ENCODE assay signal across 17 cellular contexts in genomic region chr20:11995750-11996567, GRCh38.
DNase-seq lines count a peak whose midpoint lies in the region; ATAC-seq and TF ChIP-seq lines count a peak whose summit lies in the region.
"Had no signal": no experiment of that assay in that cellular context is flagged by ENCODE, and none has a peak within 500 bp of the region (broad histone marks: within the 10 kb centered on the region; RNA-seq: fewer than 3 reads in every experiment).

No MANE protein-coding gene starts in this region.

- TF ChIP-seq EP300 in esophagus muscularis mucosa (IDR thresholded peaks at IDR 0.05) = no peak

- no peak for TF ChIP-seq RAD21 in IMR-90 (IDR thresholded peaks at IDR 0.05; ENCODE audit: low read length)

- intact Hi-C loops in IMR-90 (cut with micrococcal nuclease) = no loop called here
- intact Hi-C loops in esophagus muscularis mucosa (cut with DNase I) = no loop called here

- no peaks in the 10 kb centered on the region; the same call in 1 of the 2 replicates for H3K27me3 ChIP-seq in IMR-90 (ENCODE audit: control insufficient read depth, insufficient read depth, low read length)
- no peaks in the 10 kb centered on the region for H3K27me3 ChIP-seq in esophagus muscularis mucosa
- H3K27me3 ChIP-seq: foreskin keratinocyte, stomach had no signal

- peaks cover 6% of the 10 kb centered on the region for H3K4me1 Mint-ChIP-seq in nephron progenitor cell
- H3K4me1 Mint-ChIP-seq: activated naive CD8-positive, alpha-beta T cell treated with anti-CD3 and anti-CD28 coated beads, Interleukin-2, amount 10 ng/mL, durations not matched to agents 7 days and 5 days; immature natural killer cell had no signal

- no peaks in the 10 kb centered on the region for H3K27me3 Mint-ChIP-seq in nephron progenitor cell (ENCODE audit: low read depth, poor library complexity)
- H3K27me3 Mint-ChIP-seq: activated CD4-positive, alpha-beta memory T cell treated with anti-CD3 and anti-CD28 coated beads for 36 hours; activated naive CD8-positive, alpha-beta T cell treated with anti-CD3 and anti-CD28 coated beads, Interleukin-2, amount 10 ng/mL, durations not matched to agents 7 days and 5 days had no signal

- no peaks in the 10 kb centered on the region for H3K9me3 ChIP-seq in IMR-90 (ENCODE audit: control insufficient read depth, insufficient read depth, low read length)
- no peaks in the 10 kb centered on the region for H3K9me3 ChIP-seq in esophagus muscularis mucosa
- H3K9me3 ChIP-seq: stomach had no signal

- no peak overlapping the region for H3K9ac ChIP-seq in IMR-90 (ENCODE audit: low read depth, low read length)

- H3K4ac ChIP-seq in IMR-90 (ENCODE audit: low read depth, low read length) = no peak overlapping the region

- no peaks in the 10 kb centered on the region for H3K79me1 ChIP-seq in IMR-90 (ENCODE audit: low read depth in 1 of 2, low read length in 2 of 2)

- H3K56ac ChIP-seq in IMR-90 (ENCODE audit: extremely low read depth, insufficient read depth, low read length) = no peak overlapping the region

- dilution Hi-C loops in IMR-90 (cut with HindIII; ENCODE audit: low sequenced_read_pairs, unreplicated experiment) = no loop called here

- H2AK9ac ChIP-seq in IMR-90 (replicated peaks; ENCODE audit: low read depth, low read length, poor library complexity) = no peak overlapping the region

- H3K4me1 ChIP-seq in IMR-90 (ENCODE audit: control insufficient read depth, insufficient read depth, low read length) (no peaks in the 10 kb centered on the region), esophagus muscularis mucosa (no peaks in the 10 kb centered on the region)
- H3K4me1 ChIP-seq: stomach had no signal

- H3K4me3 Mint-ChIP-seq in nephron progenitor cell = no peak overlapping the region
- H3K4me3 Mint-ChIP-seq: activated CD4-positive, alpha-beta memory T cell treated with anti-CD3 and anti-CD28 coated beads for 36 hours; activated naive CD8-positive, alpha-beta T cell treated with anti-CD3 and anti-CD28 coated beads, Interleukin-2, amount 10 ng/mL, durations not matched to agents 7 days and 5 days; immature natural killer cell had no signal

- H4K20me1 ChIP-seq in IMR-90 (ENCODE audit: insufficient read depth, low read length) = no peaks in the 10 kb centered on the region

- no peak overlapping the region for H4K5ac ChIP-seq in IMR-90 (ENCODE audit: low read depth, low read length)

- H2BK120ac ChIP-seq in IMR-90 (ENCODE audit: low read depth, low read length) = no peak overlapping the region

- TF ChIP-seq CTCF in IMR-90 (conservative IDR thresholded peaks at IDR 0.05; ENCODE audit: low read depth, low read length) (no peak), esophagus muscularis mucosa (IDR thresholded peaks at IDR 0.05) (no peak), nephron progenitor cell (IDR thresholded peaks at IDR 0.05) (no peak)

- no peaks in the 10 kb centered on the region for H3K36me3 Mint-ChIP-seq in nephron progenitor cell (ENCODE audit: low read depth)
- H3K36me3 Mint-ChIP-seq: activated CD4-positive, alpha-beta memory T cell treated with anti-CD3 and anti-CD28 coated beads for 36 hours; activated naive CD8-positive, alpha-beta T cell treated with anti-CD3 and anti-CD28 coated beads, Interleukin-2, amount 10 ng/mL, durations not matched to agents 7 days and 5 days; immature natural killer cell had no signal

- in situ Hi-C loops in IMR-90 (cut with MboI; ENCODE audit: low sequenced_read_pairs) = no loop called here

- H3K27ac ChIP-seq in IMR-90 (ENCODE audit: insufficient read depth, low read length) = no peak overlapping the region
- peak overlapping the region in 1 of 4 donors; percentile 2 for H3K27ac ChIP-seq in esophagus muscularis mucosa (replicated peaks in 1 of 4)
- H3K27ac ChIP-seq: foreskin keratinocyte, stomach had no signal

- no peak overlapping the region for H2AFZ ChIP-seq in IMR-90 (replicated peaks; ENCODE audit: low read length, poor library complexity)

- H2AK5ac ChIP-seq in IMR-90 (ENCODE audit: low read depth, low read length) = no peak overlapping the region

- CTCF ChIA-PET in IMR-90 (lab: Yijun Ruan, JAX) = interaction anchor here (1.3 kb wide), 1 partner anchor 16 kb away, joined by 5 read pairs; no protein-coding TSS in a partner anchor

- DNase-seq in Ammon's horn (ENCODE audit: low spot score) (peak; percentile 85), IMR-90 (peak; percentile 1), esophagus muscularis mucosa (ENCODE audit: extremely low spot score) (peak; percentile 70), nephron progenitor cell (no peak), HK-2 (ENCODE audit: unreplicated experiment) (no peak)
- DNase-seq in activated CD4-positive, alpha-beta T cell treated with anti-CD3 and anti-CD28 coated beads, Interleukin-2, amount 50 U/mL, for 4 hours = no peak
- DNase-seq: activated CD4-positive, alpha-beta memory T cell treated with anti-CD3 and anti-CD28 coated beads for 36 hours; activated naive CD8-positive, alpha-beta T cell treated with anti-CD3 and anti-CD28 coated beads, Interleukin-2, amount 10 ng/mL, durations not matched to agents 7 days and 5 days; activated T-cell treated with anti-CD3 and anti-CD28 coated beads, Interleukin-2, amount 50 U/mL, for 48 hours; immature natural killer cell; NCI-H146; NCI-H446; OCI-M1; stomach had no signal

- BruUV-seq in IMR-90 (replicated peaks; lab: Mats Ljungman, UMichigan) = no TSS peak

- no peak overlapping the region for H2BK15ac ChIP-seq in IMR-90 (ENCODE audit: low read depth, low read length)

- no peak overlapping the region for H3K18ac ChIP-seq in IMR-90 (ENCODE audit: low read depth, low read length)

- no peaks in the 10 kb centered on the region for H3K9me3 Mint-ChIP-seq in nephron progenitor cell
- H3K9me3 Mint-ChIP-seq: activated naive CD8-positive, alpha-beta T cell treated with anti-CD3 and anti-CD28 coated beads, Interleukin-2, amount 10 ng/mL, durations not matched to agents 7 days and 5 days had no signal

- ATAC-seq in IMR-90 (ENCODE audit: low read depth) = no peak
- ATAC-seq in GM19395 (IDR thresholded peaks at IDR 0.05; ENCODE audit: unreplicated experiment) = no peak
- ATAC-seq in HG02642 (IDR thresholded peaks at IDR 0.05; ENCODE audit: poor library complexity, unreplicated experiment) = no peak
- ATAC-seq: foreskin keratinocyte had no signal

- no peak overlapping the region for H3K23ac ChIP-seq in IMR-90 (ENCODE audit: low read depth, low read length)

- H3K14ac ChIP-seq in IMR-90 (replicated peaks; ENCODE audit: low read depth, low read length) = no peak overlapping the region

- TF ChIP-seq POLR2A in IMR-90 (IDR thresholded peaks at IDR 0.05; ENCODE audit: low read depth, low read length) = no peak
- TF ChIP-seq POLR2A in esophagus muscularis mucosa (IDR thresholded peaks at IDR 0.05; ENCODE audit: low read depth) = no peak

- H3K4me2 ChIP-seq in IMR-90 (ENCODE audit: low read depth, low read length) = no peak overlapping the region

- WGBS in IMR-90 (ENCODE audit: extremely low coverage in 2 of 2, insufficient read length in 1 of 2), 2 experiments = 27% methylated on average over 3 of the region's 8 CpGs; no CpG with 5 or more reads in 1 of the 2 experiments
- 79% methylated on average over 8 of the region's 8 CpGs for WGBS in esophagus muscularis mucosa

- H3K4me3 ChIP-seq in IMR-90 (ENCODE audit: insufficient read depth, low read depth, low read length) (no peak overlapping the region), esophagus muscularis mucosa (no peak overlapping the region)
- H3K4me3 ChIP-seq: stomach had no signal

- peak overlapping the region; percentile 72 for H3K27ac Mint-ChIP-seq in nephron progenitor cell
- H3K27ac Mint-ChIP-seq: activated CD4-positive, alpha-beta memory T cell treated with anti-CD3 and anti-CD28 coated beads for 36 hours; activated naive CD8-positive, alpha-beta T cell treated with anti-CD3 and anti-CD28 coated beads, Interleukin-2, amount 10 ng/mL, durations not matched to agents 7 days and 5 days; immature natural killer cell had no signal

- H4K91ac ChIP-seq in IMR-90 (ENCODE audit: insufficient read depth, low read depth, low read length) = no peak overlapping the region

- no peak overlapping the region for H2BK20ac ChIP-seq in IMR-90 (ENCODE audit: low read depth, low read length)

- H3K36me3 ChIP-seq in IMR-90 (ENCODE audit: control insufficient read depth, insufficient read depth, low read length) (no peaks in the 10 kb centered on the region), esophagus muscularis mucosa (no peaks in the 10 kb centered on the region)
- H3K36me3 ChIP-seq: stomach had no signal

- POLR2A ChIA-PET in IMR-90 (lab: Charles Lee; ENCODE audit: unreplicated experiment) = no interaction called here

- no peaks in the 10 kb centered on the region for H3K9me1 ChIP-seq in IMR-90 (ENCODE audit: insufficient read depth, low read length)

- no peak overlapping the region for H4K8ac ChIP-seq in IMR-90 (ENCODE audit: low read depth in 2 of 2, low read length in 2 of 2)

- H2BK5ac ChIP-seq in IMR-90 (ENCODE audit: low read depth, low read length, poor library complexity, severe bottlenecking) = no peak overlapping the region

TF ChIP-seq in IMR-90, 13 proteins besides CTCF, POLR2A, EP300 and RAD21 (continues in another document):
- TF ChIP-seq ELK1 (IDR thresholded peaks at IDR 0.05; ENCODE audit: borderline replicate concordance, low read depth, low read length) (no peak), FOS (IDR thresholded peaks at IDR 0.05; ENCODE audit: low read depth, low read length) (no peak), RCOR1 (IDR thresholded peaks at IDR 0.05; ENCODE audit: insufficient replicate concordance, low read length) (no peak), BHLHE40 (IDR thresholded peaks at IDR 0.05; ENCODE audit: low read depth, low read length) (no peak), RFX5 (IDR thresholded peaks at IDR 0.05; ENCODE audit: low read depth, low read length) (no peak), SMC3 (IDR thresholded peaks at IDR 0.05; ENCODE audit: low read depth, low read length) (no peak), MXI1 (IDR thresholded peaks at IDR 0.05; ENCODE audit: borderline replicate concordance, low read depth, low read length) (no peak), CEBPB (IDR thresholded peaks at IDR 0.05; ENCODE audit: low read depth, low read length) (no peak)

Comparison
In these comparisons a context has a peak if more than half of its experiments do, and no peak if none do; other contexts are left out.
1. DNase-seq: peak in Ammon's horn (single experiment), IMR-90 (single experiment) and esophagus muscularis mucosa (single experiment); none in nephron progenitor cell (single experiment), activated CD4-positive, alpha-beta T cell treated with anti-CD3 and anti-CD28 coated beads, Interleukin-2, amount 50 U/mL, for 4 hours (0 of 2) and HK-2 (single experiment).